In the genomic region with DNA sequence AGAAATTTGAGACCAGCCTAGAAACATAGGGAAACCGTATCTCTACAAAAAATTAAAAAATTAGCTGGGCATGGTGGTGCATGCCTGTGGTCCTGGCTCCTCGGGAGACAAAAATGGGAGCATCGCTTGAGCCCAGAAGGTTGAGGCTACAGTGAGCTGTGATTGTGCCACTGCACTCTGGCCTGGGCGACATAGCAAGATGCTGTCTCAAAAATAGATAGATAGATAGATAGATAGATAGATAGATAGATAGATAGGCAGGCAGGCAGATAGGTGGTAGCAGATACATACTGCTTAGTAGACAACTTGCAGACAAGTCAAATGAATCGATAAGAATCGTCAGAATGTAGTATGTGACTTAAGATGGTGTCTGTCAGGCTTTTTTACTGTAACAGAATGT, we compare ENCODE assay signal across 8 cellular contexts.
"Had no signal": no experiment of that assay in that cellular context is flagged by ENCODE, and none has a peak within 500 bp of the region (broad histone marks: within the 10 kb centered on the region; RNA-seq: fewer than 3 reads in every experiment).

No MANE protein-coding gene starts in this region.

- DNase-seq: H9, HCEC 1CT, IMR-90, KBM-7 had no signal

- H3K9me3 Mint-ChIP-seq: GM23338, H9 had no signal

- H2AFZ ChIP-seq: GM23338 had no signal

- ATAC-seq: GM23338 had no signal

- H3K27ac ChIP-seq: HL-60 had no signal

- FAIRE-seq: H1, H54 had no signal

- H3K27ac Mint-ChIP-seq: GM23338, H9 had no signal

- H3K4me3 ChIP-seq: GM23338 had no signal

- H3K4me3 Mint-ChIP-seq: GM23338, H9 had no signal

- H3K4me2 ChIP-seq: GM23338 had no signal
